ENCODE assay signal across 10 cellular contexts in genomic region chr5:95761771-95762680, GRCh38. TPM values are rescaled to one million over a fixed set of nuclear protein-coding genes. Genes with fewer than 3 reads are reported as not detected.
DNase-seq lines count a peak whose midpoint lies in the region; ATAC-seq and TF ChIP-seq lines count a peak whose summit lies in the region.
"Had no signal": no experiment of that assay in that cellular context is flagged by ENCODE, and none has a peak within 500 bp of the region (broad histone marks: within the 10 kb centered on the region; RNA-seq: fewer than 3 reads in every experiment).

No MANE protein-coding gene starts in this region.

- H3K4me1 Mint-ChIP-seq in chondrocyte (ENCODE audit: low read depth): peaks cover 50% of the 10 kb centered on the region

- H3K36me3 ChIP-seq in parathyroid adenoma (ENCODE audit: control insufficient read depth, insufficient read depth, low read length): no peaks in the 10 kb centered on the region

- DNase-seq in ELR (ENCODE audit: low read depth) (peak; percentile 68), NCI-H2029 (lab: John Stamatoyannopoulos, UW) (peak; percentile 14), chondrocyte (ENCODE audit: low spot score) (no peak), dedifferentiated amniotic fluid mesenchymal stem cell (ENCODE audit: extremely low spot score) (no peak), putamen (ENCODE audit: low spot score) (no peak)
- DNase-seq: activated effector memory CD4-positive, alpha-beta T cell treated with anti-CD3 and anti-CD28 coated beads, Interleukin-2, amount 50 U/mL, for 16 hours; mammary epithelial cell had no signal

- H2AFZ ChIP-seq in parathyroid adenoma: peak overlapping the region; percentile 8

- no peak overlapping the region for H3K27ac ChIP-seq in parathyroid adenoma

- ATAC-seq in GM18867 (IDR thresholded peaks at IDR 0.05; ENCODE audit: unreplicated experiment) (no peak), GM19463 (IDR thresholded peaks at IDR 0.05; ENCODE audit: unreplicated experiment) (no peak)

- no peaks in the 10 kb centered on the region for H3K27me3 ChIP-seq in parathyroid adenoma (ENCODE audit: control insufficient read depth, insufficient read depth, low read length)

- no peaks in the 10 kb centered on the region for H3K9me3 Mint-ChIP-seq in chondrocyte (ENCODE audit: low read depth)

- H3K27ac Mint-ChIP-seq in chondrocyte (ENCODE audit: unreplicated experiment): peak overlapping the region; percentile 75

- TF ChIP-seq CTCF in chondrocyte (IDR thresholded peaks at IDR 0.05) (no peak), parathyroid adenoma (IDR thresholded peaks at IDR 0.05) (no peak)

- no peaks in the 10 kb centered on the region for H3K27me3 Mint-ChIP-seq in chondrocyte (ENCODE audit: low read depth)

- H3K4me3 Mint-ChIP-seq in chondrocyte (ENCODE audit: unreplicated experiment): no peak overlapping the region

- no peak overlapping the region for H3K9ac ChIP-seq in parathyroid adenoma

- no peaks in the 10 kb centered on the region for H3K9me3 ChIP-seq in parathyroid adenoma (ENCODE audit: control insufficient read depth, low read length)

- peaks cover 16% of the 10 kb centered on the region for H3K4me1 ChIP-seq in parathyroid adenoma

- H3K79me2 ChIP-seq in parathyroid adenoma: no peaks in the 10 kb centered on the region

- H3K4me2 ChIP-seq in parathyroid adenoma (ENCODE audit: low read length): no peak overlapping the region

- no peak overlapping the region for H3K4me3 ChIP-seq in parathyroid adenoma (ENCODE audit: low read depth, low read length)

- peaks cover 12% of the 10 kb centered on the region for H3K36me3 Mint-ChIP-seq in chondrocyte (ENCODE audit: low read depth)

RNA-seq across cellular contexts. Expression of gene RHOBTB3, which starts 30.9 kb away (rescaled TPM):
- 67.1 to 75.4 TPM (median 75.2 TPM) in 3 replicates for total RNA-seq in chondrocyte

Comparison
In these comparisons a context has a peak if more than half of its experiments do, and no peak if none do; other contexts are left out.
1. DNase-seq: peak in ELR (single experiment) and NCI-H2029 (single experiment); none in chondrocyte (single experiment), dedifferentiated amniotic fluid mesenchymal stem cell (single experiment) and putamen (single experiment).